ENCODE assay signal across 23 cellular contexts in genomic region chr10:2898509-2898860, GRCh38.
"Had no signal": no experiment of that assay in that cellular context is flagged by ENCODE, and none has a peak within 500 bp of the region (broad histone marks: within the 10 kb centered on the region; RNA-seq: fewer than 3 reads in every experiment).

No MANE protein-coding gene starts in this region.

- H3K27ac Mint-ChIP-seq: activated CD8-positive, alpha-beta T cell treated with anti-CD3 and anti-CD28 coated beads for 36 hours; activated naive CD4-positive, alpha-beta T cell treated with anti-CD3 and anti-CD28 coated beads, Interleukin-2, amount 10 ng/mL, durations not matched to agents 7 days and 5 days; activated naive CD8-positive, alpha-beta T cell treated with anti-CD3 and anti-CD28 coated beads for 36 hours; activated T-cell treated with anti-CD3 and anti-CD28 coated beads, Interleukin-2, amount 50 U/mL, for 72 hours; activated T-helper 2 cell treated with anti-CD3 and anti-CD28 coated beads, Interferon-gamma antibody, Interleukin-2, Interleukin-4, amounts not matched to agents 10 μg/mL and 5 μg/mL and 100 μg/mL, durations not matched to agents 14 hours and 24 hours and 36 hours; T-cell had no signal

- H3K36me3 Mint-ChIP-seq: activated naive CD4-positive, alpha-beta T cell treated with anti-CD3 and anti-CD28 coated beads, Interleukin-2, amount 10 ng/mL, durations not matched to agents 7 days and 5 days; activated naive CD8-positive, alpha-beta T cell treated with anti-CD3 and anti-CD28 coated beads for 36 hours; T-cell had no signal

- H3K4me3 ChIP-seq: cardiac muscle cell, MG63, PC-9, SK-N-MC had no signal

- H2AFZ ChIP-seq: PC-9 had no signal

- H3K27me3 ChIP-seq: brain microvascular endothelial cell, cardiac muscle cell, MG63 had no signal

- DNase-seq: activated CD4-positive, alpha-beta T cell treated with anti-CD3 and anti-CD28 coated beads, Interleukin-2, amount 50 U/mL, for 1 hour; activated CD4-positive, CD25-positive, alpha-beta regulatory T cell; activated CD8-positive, alpha-beta memory T cell treated with anti-CD3 and anti-CD28 coated beads, Interleukin-2, amount 50 U/mL, for 4 hours; activated gamma-delta T cell treated with Interleukin-2 at 50 U/mL for 16 hours; activated naive CD4-positive, alpha-beta T cell treated with anti-CD3 and anti-CD28 coated beads, Interleukin-2, amount 10 ng/mL, durations not matched to agents 7 days and 5 days; activated naive CD8-positive, alpha-beta T cell treated with anti-CD3 and anti-CD28 coated beads for 36 hours; brain microvascular endothelial cell; MG63; NCI-H1105; NCI-H1436; NCI-H1694 treated with DMSO at 0.1 percent for 48 hours; NCI-H2029 treated with DMSO at 0.1 percent for 48 hours; NCI-H446; NCI-H524; PC-9; T-cell; T1000 had no signal

- H3K36me3 ChIP-seq: brain microvascular endothelial cell, cardiac muscle cell, MG63 had no signal

- H3K27ac ChIP-seq: brain microvascular endothelial cell, cardiac muscle cell, PC-9, SK-N-MC, VCaP had no signal

- H3K4me2 ChIP-seq: PC-9 had no signal

- H3K4me1 Mint-ChIP-seq: activated naive CD4-positive, alpha-beta T cell treated with anti-CD3 and anti-CD28 coated beads, Interleukin-2, amount 10 ng/mL, durations not matched to agents 7 days and 5 days; T-cell had no signal

- H3K4me3 Mint-ChIP-seq: activated CD8-positive, alpha-beta T cell treated with anti-CD3 and anti-CD28 coated beads for 36 hours; activated naive CD4-positive, alpha-beta T cell treated with anti-CD3 and anti-CD28 coated beads, Interleukin-2, amount 10 ng/mL, durations not matched to agents 7 days and 5 days; activated naive CD8-positive, alpha-beta T cell treated with anti-CD3 and anti-CD28 coated beads for 36 hours; T-cell had no signal

- ATAC-seq: T-cell had no signal

- H3K9me3 ChIP-seq: MG63 had no signal

- H3K9me3 Mint-ChIP-seq: activated CD8-positive, alpha-beta T cell treated with anti-CD3 and anti-CD28 coated beads for 36 hours; activated naive CD4-positive, alpha-beta T cell treated with anti-CD3 and anti-CD28 coated beads, Interleukin-2, amount 10 ng/mL, durations not matched to agents 7 days and 5 days; activated naive CD8-positive, alpha-beta T cell treated with anti-CD3 and anti-CD28 coated beads for 36 hours; activated T-cell treated with anti-CD3 and anti-CD28 coated beads, Interleukin-2, amount 50 U/mL, for 72 hours; activated T-helper 2 cell treated with anti-CD3 and anti-CD28 coated beads, Interferon-gamma antibody, Interleukin-2, Interleukin-4, amounts not matched to agents 10 μg/mL and 5 μg/mL and 100 μg/mL, durations not matched to agents 14 hours and 24 hours and 36 hours; T-cell had no signal
